In genomic region chr4:113437124-113437523, GRCh38 we compare ENCODE assay signal across 13 cellular contexts.
A peak's percentile ranks its signal among the peaks of the same experiment; 100 is the strongest.
DNase-seq lines count a peak whose midpoint lies in the region; ATAC-seq and TF ChIP-seq lines count a peak whose summit lies in the region.
"Had no signal": no experiment of that assay in that cellular context is flagged by ENCODE, and none has a peak within 500 bp of the region (broad histone marks: within the 10 kb centered on the region; RNA-seq: fewer than 3 reads in every experiment).

No MANE protein-coding gene starts in this region.

- H4K8ac ChIP-seq in mesenchymal stem cell (ENCODE audit: low read length) = no peak overlapping the region

- H3K9ac ChIP-seq in endocrine pancreas (ENCODE audit: control insufficient read depth, insufficient read depth, low read length) (no peak overlapping the region), mesenchymal stem cell (ENCODE audit: low read length) (peak overlapping the region; percentile 82)

- no peaks in the 10 kb centered on the region for H3K36me3 ChIP-seq in endocrine pancreas (ENCODE audit: control insufficient read depth, insufficient read depth, low read length)
- no peaks in the 10 kb centered on the region for H3K36me3 ChIP-seq in mesenchymal stem cell (ENCODE audit: control insufficient read depth in 1 of 2, insufficient read depth in 2 of 2, low read depth in 1 of 2, low read length in 2 of 2)
- no peaks in the 10 kb centered on the region for H3K36me3 ChIP-seq in thoracic aorta

- no peak overlapping the region for H4K91ac ChIP-seq in mesenchymal stem cell (ENCODE audit: low read length)

- H2BK120ac ChIP-seq in mesenchymal stem cell (ENCODE audit: low read depth, low read length) = no peak overlapping the region

- no peak overlapping the region for H2BK15ac ChIP-seq in mesenchymal stem cell (ENCODE audit: low read depth, poor library complexity, severe bottlenecking)

- H3K9me3 ChIP-seq in endocrine pancreas (ENCODE audit: control insufficient read depth, low read length) = no peaks in the 10 kb centered on the region
- peaks cover 2% of the 10 kb centered on the region for H3K9me3 ChIP-seq in mesenchymal stem cell (ENCODE audit: control insufficient read depth, low read length)
- H3K9me3 ChIP-seq in thoracic aorta = no peaks in the 10 kb centered on the region

- no peak overlapping the region for H3K18ac ChIP-seq in mesenchymal stem cell (ENCODE audit: low read depth in 1 of 2, low read length in 2 of 2)

- H3K4ac ChIP-seq in mesenchymal stem cell (ENCODE audit: low read depth in 1 of 2, low read length in 2 of 2) = no peak overlapping the region

- no peaks in the 10 kb centered on the region for H3K79me1 ChIP-seq in mesenchymal stem cell (replicated peaks; ENCODE audit: low read length, poor library complexity, severe bottlenecking)

- H3K27ac ChIP-seq in mesenchymal stem cell (ENCODE audit: low read length, poor library complexity, severe bottlenecking) (no peak overlapping the region), thoracic aorta (peak overlapping the region; percentile 40 to 69)
- H3K27ac ChIP-seq: 22Rv1 had no signal

- ATAC-seq in thoracic aorta (ENCODE audit: insufficient number of reproducible peaks, low FRiP score, low read depth) = no peak
- ATAC-seq in HG03097 (IDR thresholded peaks at IDR 0.05; ENCODE audit: low FRiP score, unreplicated experiment) = no peak

- DNase-seq in NCI-H1092 treated with DMSO at 0.1 percent for 48 hours (lab: John Stamatoyannopoulos, UW) (peak; percentile 32), NCI-H1092 (lab: John Stamatoyannopoulos, UW) (no peak), mesenchymal stem cell (peak; percentile 71), thoracic aorta (ENCODE audit: low spot score) (no peak), AG08396 (ENCODE audit: low spot score) (no peak)
- no peak for DNase-seq in activated CD4-positive, alpha-beta T cell treated with anti-CD3 and anti-CD28 coated beads for 4 hours
- DNase-seq: CD4-positive, alpha-beta T cell; MM.1S; NCI-H2107; stimulated activated CD4-positive, alpha-beta T cell treated with anti-CD3 and anti-CD28 coated beads, Interleukin-4, amount 100 ng/mL, for 24 hours had no signal

- no peak overlapping the region for H3K4me2 ChIP-seq in mesenchymal stem cell (ENCODE audit: low read length, poor library complexity, severe bottlenecking)

- peaks cover 18% of the 10 kb centered on the region for H3K4me1 ChIP-seq in endocrine pancreas (ENCODE audit: control insufficient read depth, insufficient read depth, low read length)
- no peaks in the 10 kb centered on the region for H3K4me1 ChIP-seq in mesenchymal stem cell (ENCODE audit: control insufficient read depth, insufficient read depth, low read depth, low read length)
- H3K4me1 ChIP-seq in thoracic aorta (ENCODE audit: control insufficient read depth in 1 of 2, low read depth in 2 of 2) = peaks cover 22 to 65% of the 10 kb centered on the region in 2 donors

- no peak for TF ChIP-seq CTCF in thoracic aorta (IDR thresholded peaks at IDR 0.05)

- H3K14ac ChIP-seq in mesenchymal stem cell (ENCODE audit: low read length in 2 of 2) = no peak overlapping the region

- H3K27me3 ChIP-seq in endocrine pancreas (ENCODE audit: control insufficient read depth, insufficient read depth, low read length) = no peaks in the 10 kb centered on the region
- no peaks in the 10 kb centered on the region for H3K27me3 ChIP-seq in mesenchymal stem cell (ENCODE audit: control insufficient read depth in 1 of 2, insufficient read depth in 1 of 2, low read length in 2 of 2)
- H3K27me3 ChIP-seq in thoracic aorta (replicated peaks; ENCODE audit: insufficient read depth) = no peaks in the 10 kb centered on the region

- no peak overlapping the region for H2AK5ac ChIP-seq in mesenchymal stem cell (ENCODE audit: low read length, severe bottlenecking)

- H2AFZ ChIP-seq in mesenchymal stem cell (ENCODE audit: low read depth, low read length) = no peak overlapping the region

- no peak overlapping the region for H2BK12ac ChIP-seq in mesenchymal stem cell (ENCODE audit: low read length in 2 of 2)

- no peak overlapping the region for H3K23ac ChIP-seq in mesenchymal stem cell (ENCODE audit: low read length in 2 of 2)

- H3K4me3 ChIP-seq in endocrine pancreas (ENCODE audit: control insufficient read depth, insufficient read depth, low read length) (peak overlapping the region; percentile 19), mesenchymal stem cell (ENCODE audit: insufficient read depth in 1 of 2, low read depth in 1 of 2, low read length in 2 of 2) (peak overlapping the region in 1 of 2 experiments; percentile 10), thoracic aorta (no peak overlapping the region)

- H2BK5ac ChIP-seq in mesenchymal stem cell (ENCODE audit: low read depth, low read length, poor library complexity, severe bottlenecking) = no peak overlapping the region

- WGBS in mesenchymal stem cell = 12% methylated on average over 3 of the region's 3 CpGs

Comparison
In these comparisons a context has a peak if more than half of its experiments do, and no peak if none do; other contexts are left out.
1. DNase-seq: peak in NCI-H1092 treated with DMSO at 0.1 percent for 48 hours (single experiment) and mesenchymal stem cell (single experiment); none in NCI-H1092 (single experiment), thoracic aorta (single experiment), activated CD4-positive, alpha-beta T cell treated with anti-CD3 and anti-CD28 coated beads for 4 hours (0 of 2) and AG08396 (single experiment).